ENCODE assay signal across 1 cellular context in the genomic region with DNA sequence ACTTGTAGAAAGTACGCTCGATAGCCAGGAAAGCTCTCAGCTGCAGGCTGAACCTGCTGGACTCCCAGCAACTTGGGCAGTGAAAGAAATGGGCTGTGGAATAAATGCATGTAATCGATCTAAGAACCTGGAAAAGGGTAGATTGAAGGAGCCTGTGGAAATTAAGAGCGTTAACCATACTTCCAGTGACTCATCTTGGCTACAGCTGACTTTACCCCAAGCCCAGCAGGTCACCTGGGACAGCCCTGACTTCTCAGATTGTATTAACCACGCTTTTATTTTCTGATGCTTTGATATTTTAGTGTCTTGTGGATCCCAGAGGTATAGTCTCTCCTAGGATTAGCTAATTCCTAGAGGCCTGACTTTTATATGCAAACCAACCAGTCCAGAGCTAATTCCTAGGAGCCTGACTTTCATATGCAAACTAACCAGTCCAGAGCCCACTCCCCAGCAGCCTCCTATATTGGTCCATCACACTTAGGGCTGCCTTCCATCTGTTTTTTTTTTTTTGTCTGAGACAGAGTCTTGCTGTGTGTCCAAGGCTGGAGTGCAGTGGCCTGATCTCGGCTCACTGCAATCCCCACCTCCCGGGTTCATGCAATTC.
TF ChIP-seq lines count a peak whose summit lies in the region.

No MANE protein-coding gene starts in this region.

TF ChIP-seq in GM12878, 131 proteins besides CTCF, POLR2A, EP300 and RAD21 (continued from another document):
- TF ChIP-seq, protein P1, sequence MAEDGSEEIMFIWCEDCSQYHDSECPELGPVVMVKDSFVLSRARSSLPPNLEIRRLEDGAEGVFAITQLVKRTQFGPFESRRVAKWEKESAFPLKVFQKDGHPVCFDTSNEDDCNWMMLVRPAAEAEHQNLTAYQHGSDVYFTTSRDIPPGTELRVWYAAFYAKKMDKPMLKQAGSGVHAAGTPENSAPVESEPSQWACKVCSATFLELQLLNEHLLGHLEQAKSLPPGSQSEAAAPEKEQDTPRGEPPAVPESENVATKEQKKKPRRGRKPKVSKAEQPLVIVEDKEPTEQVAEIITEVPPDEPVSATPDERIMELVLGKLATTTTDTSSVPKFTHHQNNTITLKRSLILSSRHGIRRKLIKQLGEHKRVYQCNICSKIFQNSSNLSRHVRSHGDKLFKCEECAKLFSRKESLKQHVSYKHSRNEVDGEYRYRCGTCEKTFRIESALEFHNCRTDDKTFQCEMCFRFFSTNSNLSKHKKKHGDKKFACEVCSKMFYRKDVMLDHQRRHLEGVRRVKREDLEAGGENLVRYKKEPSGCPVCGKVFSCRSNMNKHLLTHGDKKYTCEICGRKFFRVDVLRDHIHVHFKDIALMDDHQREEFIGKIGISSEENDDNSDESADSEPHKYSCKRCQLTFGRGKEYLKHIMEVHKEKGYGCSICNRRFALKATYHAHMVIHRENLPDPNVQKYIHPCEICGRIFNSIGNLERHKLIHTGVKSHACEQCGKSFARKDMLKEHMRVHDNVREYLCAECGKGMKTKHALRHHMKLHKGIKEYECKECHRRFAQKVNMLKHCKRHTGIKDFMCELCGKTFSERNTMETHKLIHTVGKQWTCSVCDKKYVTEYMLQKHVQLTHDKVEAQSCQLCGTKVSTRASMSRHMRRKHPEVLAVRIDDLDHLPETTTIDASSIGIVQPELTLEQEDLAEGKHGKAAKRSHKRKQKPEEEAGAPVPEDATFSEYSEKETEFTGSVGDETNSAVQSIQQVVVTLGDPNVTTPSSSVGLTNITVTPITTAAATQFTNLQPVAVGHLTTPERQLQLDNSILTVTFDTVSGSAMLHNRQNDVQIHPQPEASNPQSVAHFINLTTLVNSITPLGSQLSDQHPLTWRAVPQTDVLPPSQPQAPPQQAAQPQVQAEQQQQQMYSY (CRISPR knock-in tag; IDR thresholded peaks at IDR 0.05) = no peak
- no peak for TF ChIP-seq CHD1 (IDR thresholded peaks at IDR 0.05; ENCODE audit: low read depth, low read length)
- TF ChIP-seq BACH1 (IDR thresholded peaks at IDR 0.05; ENCODE audit: borderline replicate concordance) = no peak
- no peak for TF ChIP-seq TCF3 (IDR thresholded peaks at IDR 0.05; ENCODE audit: borderline replicate concordance, insufficient read depth, low read depth, low read length)
- TF ChIP-seq, protein P2, sequence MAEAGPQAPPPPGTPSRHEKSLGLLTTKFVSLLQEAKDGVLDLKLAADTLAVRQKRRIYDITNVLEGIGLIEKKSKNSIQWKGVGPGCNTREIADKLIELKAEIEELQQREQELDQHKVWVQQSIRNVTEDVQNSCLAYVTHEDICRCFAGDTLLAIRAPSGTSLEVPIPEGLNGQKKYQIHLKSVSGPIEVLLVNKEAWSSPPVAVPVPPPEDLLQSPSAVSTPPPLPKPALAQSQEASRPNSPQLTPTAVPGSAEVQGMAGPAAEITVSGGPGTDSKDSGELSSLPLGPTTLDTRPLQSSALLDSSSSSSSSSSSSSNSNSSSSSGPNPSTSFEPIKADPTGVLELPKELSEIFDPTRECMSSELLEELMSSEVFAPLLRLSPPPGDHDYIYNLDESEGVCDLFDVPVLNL (IDR thresholded peaks at IDR 0.05; ENCODE audit: low read depth, low read length) = no peak
- no peak for TF ChIP-seq SIX5 (IDR thresholded peaks at IDR 0.05; ENCODE audit: low read depth, low read length, severe bottlenecking)
- no peak for TF ChIP-seq ASH2L (IDR thresholded peaks at IDR 0.05; ENCODE audit: borderline replicate concordance, low read depth)
- no peak for TF ChIP-seq NFYA (IDR thresholded peaks at IDR 0.05; ENCODE audit: borderline replicate concordance, low read depth, low read length)
- no peak for TF ChIP-seq GATAD2B (conservative IDR thresholded peaks at IDR 0.05; ENCODE audit: low read depth)
- no peak for TF ChIP-seq NRF1 (conservative IDR thresholded peaks at IDR 0.05; ENCODE audit: low read depth, low read length)
- no peak for TF ChIP-seq SREBF2 (IDR thresholded peaks at IDR 0.05; ENCODE audit: low read length)
